Comparison of ENCODE assay signal across 1 cellular context in the genomic region with DNA sequence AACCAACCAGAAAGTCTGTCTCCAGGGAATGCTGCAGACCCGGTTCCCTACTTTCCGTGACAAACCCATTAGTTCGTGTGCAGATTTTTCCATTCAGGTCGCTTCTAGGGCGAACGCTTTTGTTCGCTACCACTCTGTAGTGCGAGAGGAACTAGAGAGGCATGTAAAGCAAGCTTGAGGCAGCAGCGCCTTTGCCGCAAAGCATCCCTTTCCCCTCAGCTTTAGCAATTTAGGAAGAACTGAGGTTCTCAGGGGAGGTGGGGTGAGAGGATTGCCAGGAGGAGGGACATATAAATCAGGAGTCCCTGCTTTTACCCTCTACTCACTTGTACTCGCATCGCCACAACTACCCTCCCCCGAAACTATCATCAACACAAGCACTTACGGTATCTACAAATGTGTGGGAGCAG.
TF ChIP-seq lines count a peak whose summit lies in the region.

No MANE protein-coding gene starts in this region.

TF ChIP-seq in GM12878, 131 proteins besides CTCF, POLR2A, EP300 and RAD21 (continued from another document):
- TF ChIP-seq, protein P1, sequence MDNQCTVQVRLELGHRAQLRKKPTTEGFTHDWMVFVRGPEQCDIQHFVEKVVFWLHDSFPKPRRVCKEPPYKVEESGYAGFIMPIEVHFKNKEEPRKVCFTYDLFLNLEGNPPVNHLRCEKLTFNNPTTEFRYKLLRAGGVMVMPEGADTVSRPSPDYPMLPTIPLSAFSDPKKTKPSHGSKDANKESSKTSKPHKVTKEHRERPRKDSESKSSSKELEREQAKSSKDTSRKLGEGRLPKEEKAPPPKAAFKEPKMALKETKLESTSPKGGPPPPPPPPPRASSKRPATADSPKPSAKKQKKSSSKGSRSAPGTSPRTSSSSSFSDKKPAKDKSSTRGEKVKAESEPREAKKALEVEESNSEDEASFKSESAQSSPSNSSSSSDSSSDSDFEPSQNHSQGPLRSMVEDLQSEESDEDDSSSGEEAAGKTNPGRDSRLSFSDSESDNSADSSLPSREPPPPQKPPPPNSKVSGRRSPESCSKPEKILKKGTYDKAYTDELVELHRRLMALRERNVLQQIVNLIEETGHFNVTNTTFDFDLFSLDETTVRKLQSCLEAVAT (IDR thresholded peaks at IDR 0.05) = no peak
- TF ChIP-seq, protein P2, sequence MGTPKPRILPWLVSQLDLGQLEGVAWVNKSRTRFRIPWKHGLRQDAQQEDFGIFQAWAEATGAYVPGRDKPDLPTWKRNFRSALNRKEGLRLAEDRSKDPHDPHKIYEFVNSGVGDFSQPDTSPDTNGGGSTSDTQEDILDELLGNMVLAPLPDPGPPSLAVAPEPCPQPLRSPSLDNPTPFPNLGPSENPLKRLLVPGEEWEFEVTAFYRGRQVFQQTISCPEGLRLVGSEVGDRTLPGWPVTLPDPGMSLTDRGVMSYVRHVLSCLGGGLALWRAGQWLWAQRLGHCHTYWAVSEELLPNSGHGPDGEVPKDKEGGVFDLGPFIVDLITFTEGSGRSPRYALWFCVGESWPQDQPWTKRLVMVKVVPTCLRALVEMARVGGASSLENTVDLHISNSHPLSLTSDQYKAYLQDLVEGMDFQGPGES (IDR thresholded peaks at IDR 0.05) = no peak
- TF ChIP-seq HDAC6 (IDR thresholded peaks at IDR 0.05; ENCODE audit: unreplicated experiment) = no peak
- TF ChIP-seq, protein P3, sequence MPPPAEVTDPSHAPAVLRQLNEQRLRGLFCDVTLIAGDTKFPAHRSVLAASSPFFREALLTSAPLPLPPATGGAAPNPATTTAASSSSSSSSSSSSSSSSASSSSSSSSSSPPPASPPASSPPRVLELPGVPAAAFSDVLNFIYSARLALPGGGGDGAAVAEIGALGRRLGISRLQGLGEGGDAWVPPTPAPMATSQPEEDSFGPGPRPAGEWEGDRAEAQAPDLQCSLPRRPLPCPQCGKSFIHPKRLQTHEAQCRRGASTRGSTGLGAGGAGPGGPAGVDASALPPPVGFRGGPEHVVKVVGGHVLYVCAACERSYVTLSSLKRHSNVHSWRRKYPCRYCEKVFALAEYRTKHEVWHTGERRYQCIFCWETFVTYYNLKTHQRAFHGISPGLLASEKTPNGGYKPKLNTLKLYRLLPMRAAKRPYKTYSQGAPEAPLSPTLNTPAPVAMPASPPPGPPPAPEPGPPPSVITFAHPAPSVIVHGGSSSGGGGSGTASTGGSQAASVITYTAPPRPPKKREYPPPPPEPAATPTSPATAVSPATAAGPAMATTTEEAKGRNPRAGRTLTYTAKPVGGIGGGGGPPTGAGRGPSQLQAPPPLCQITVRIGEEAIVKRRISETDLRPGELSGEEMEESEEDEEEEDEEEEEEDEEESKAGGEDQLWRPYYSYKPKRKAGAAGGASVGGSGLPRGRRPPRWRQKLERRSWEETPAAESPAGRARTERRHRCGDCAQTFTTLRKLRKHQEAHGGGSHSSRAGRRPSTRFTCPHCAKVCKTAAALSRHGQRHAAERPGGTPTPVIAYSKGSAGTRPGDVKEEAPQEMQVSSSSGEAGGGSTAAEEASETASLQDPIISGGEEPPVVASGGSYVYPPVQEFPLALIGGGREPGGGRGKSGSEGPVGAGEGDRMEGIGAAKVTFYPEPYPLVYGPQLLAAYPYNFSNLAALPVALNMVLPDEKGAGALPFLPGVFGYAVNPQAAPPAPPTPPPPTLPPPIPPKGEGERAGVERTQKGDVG (CRISPR knock-in tag; IDR thresholded peaks at IDR 0.05) = no peak
- no peak for TF ChIP-seq BMI1 (IDR thresholded peaks at IDR 0.05; ENCODE audit: borderline replicate concordance)
